ENCODE assay signal across 1 cellular context in genomic region chr2:74895031-74895425, GRCh38.
TF ChIP-seq lines count a peak whose summit lies in the region.

No MANE protein-coding gene starts in this region.

TF ChIP-seq in HepG2, 621 proteins besides CTCF, POLR2A, EP300 and RAD21 (continued from another document):
- TF ChIP-seq CC2D1A (CRISPR knock-in tag; IDR thresholded peaks at IDR 0.05) (no peak), ZNF431 (CRISPR knock-in tag; IDR thresholded peaks at IDR 0.05; ENCODE audit: borderline replicate concordance, low read depth) (peak; percentile 76; the same call in 1 of the 2 replicates), ZNF367 (CRISPR knock-in tag; IDR thresholded peaks at IDR 0.05; ENCODE audit: borderline replicate concordance) (no peak), ZNF841 (CRISPR knock-in tag; IDR thresholded peaks at IDR 0.05; ENCODE audit: borderline replicate concordance) (0 out of 2 replicates have a peak, but pooled peaks have one; percentile 6), MATR3 (CRISPR knock-in tag; IDR thresholded peaks at IDR 0.05) (no peak)
